ENCODE assay signal across 16 cellular contexts in genomic region chr1:24871306-24871901, GRCh38. TPM values are rescaled to one million over a fixed set of nuclear protein-coding genes. Genes with fewer than 3 reads are reported as not detected.
A peak's percentile ranks its signal among the peaks of the same experiment; 100 is the strongest.
DNase-seq lines count a peak whose midpoint lies in the region; ATAC-seq, FAIRE-seq and TF ChIP-seq lines count a peak whose summit lies in the region.
"Had no signal": no experiment of that assay in that cellular context is flagged by ENCODE, and none has a peak within 500 bp of the region (broad histone marks: within the 10 kb centered on the region; RNA-seq: fewer than 3 reads in every experiment).

No MANE protein-coding gene starts in this region.

- POLR2A ChIA-PET in GM12878 (lab: Charles Lee): no interaction called here

- BruUV-seq in GM12878 (replicated peaks; lab: Mats Ljungman, UMichigan): no TSS peak

- no peak overlapping the region for H3K27ac Mint-ChIP-seq in GM23338

- H3K27me3 ChIP-seq in GM23338 (ENCODE audit: insufficient read depth) (no peaks in the 10 kb centered on the region), GM12878 (replicated peaks in 1 of 2; ENCODE audit: control insufficient read depth in 2 of 2, insufficient read depth in 2 of 2, low read length in 1 of 2) (peaks cover 3 to 7% of the 10 kb centered on the region in 2 experiments)

- H3F3A ChIP-seq in GM23338 (replicated peaks; ENCODE audit: low read depth): no peaks in the 10 kb centered on the region

- no peaks in the 10 kb centered on the region for H3K9me3 ChIP-seq in GM12878 (replicated peaks; ENCODE audit: control insufficient read depth, insufficient read depth, low read length)
- H3K9me3 ChIP-seq: A549 had no signal

- SMC1A ChIA-PET in GM12878 (lab: Charles Lee; ENCODE audit: uncharacterized antibody, unreplicated experiment): interaction anchor here (1.0 kb wide), 1 partner anchor 22 kb away, joined by 3 read pairs; no protein-coding TSS in a partner anchor

- peaks cover 6% of the 10 kb centered on the region for H3K27me3 Mint-ChIP-seq in GM23338 (ENCODE audit: insufficient read depth, low read depth, poor library complexity)

- H3K4me1 ChIP-seq in GM23338 (ENCODE audit: insufficient read depth) (no peaks in the 10 kb centered on the region), GM12878 (ENCODE audit: control insufficient read depth, insufficient read depth, low read length) (peaks cover 7% of the 10 kb centered on the region)
- H3K4me1 ChIP-seq: A549 had no signal

- TF ChIP-seq CTCF in GM23338 (conservative IDR thresholded peaks at IDR 0.05; ENCODE audit: low read depth in 2 of 2): no peak
- no peak for TF ChIP-seq CTCF in GM12878 (IDR thresholded peaks at IDR 0.05 in 2 of 3, conservative IDR thresholded peaks at IDR 0.05 in 1 of 3; ENCODE audit: control insufficient read depth in 2 of 3, extremely low read depth in 1 of 3, insufficient read depth in 1 of 3, low read depth in 3 of 3, low read length in 3 of 3)

- H3K4me1 Mint-ChIP-seq in GM23338: peaks cover 6% of the 10 kb centered on the region; the same call in 2 of the 3 replicates

- no peak for TF ChIP-seq RAD21 in GM12878 (IDR thresholded peaks at IDR 0.05; ENCODE audit: insufficient read depth, low read depth, low read length)

- H3K9ac ChIP-seq in GM12878 (ENCODE audit: control insufficient read depth, insufficient read depth, low read length): no peak overlapping the region

- H3K9me3 Mint-ChIP-seq in GM23338: no peaks in the 10 kb centered on the region
- H3K9me3 Mint-ChIP-seq: H9 had no signal

- CTCF ChIA-PET in GM12878 (lab: Yijun Ruan, JAX): interaction anchor here (0.9 to 1.3 kb wide), 2 partner anchors 11 to 27 kb away, joined by 3 read pairs; no protein-coding TSS in a partner anchor

- H3K4me3 ChIP-seq in GM23338 (no peak overlapping the region), GM12878 (no peak overlapping the region)
- H3K4me3 ChIP-seq: A549, PC-9 had no signal

- H4K20me1 ChIP-seq in GM23338 (replicated peaks; ENCODE audit: insufficient read depth) (no peaks in the 10 kb centered on the region), GM12878 (ENCODE audit: control insufficient read depth, insufficient read depth) (no peaks in the 10 kb centered on the region)

- TF ChIP-seq EP300 in GM12878 (IDR thresholded peaks at IDR 0.05; ENCODE audit: borderline replicate concordance in 1 of 2, control insufficient read depth in 1 of 2, low read depth in 2 of 2, low read length in 2 of 2): no peak

- no peak overlapping the region for H3K4me3 Mint-ChIP-seq in GM23338
- H3K4me3 Mint-ChIP-seq: H9 had no signal

- peak overlapping the region; percentile 81; the same call in 1 of the 2 replicates for H2AFZ ChIP-seq in GM23338
- H2AFZ ChIP-seq in GM12878 (ENCODE audit: control insufficient read depth, low read depth, low read length): no peak overlapping the region
- H2AFZ ChIP-seq: PC-9 had no signal

- intact Hi-C loops in GM12878 (cut with micrococcal nuclease; ENCODE audit: unreplicated experiment) (no loop called here), left colon (cut with DNase I, micrococcal nuclease) (no loop called here)

- H3K27ac ChIP-seq in GM23338 (ENCODE audit: low read depth): no peak overlapping the region
- H3K27ac ChIP-seq in GM12878 (ENCODE audit: control insufficient read depth, insufficient read depth): no peak overlapping the region
- H3K27ac ChIP-seq: A549, PC-9 had no signal

- DNase-seq in activated effector memory CD4-positive, alpha-beta T cell treated with anti-CD3 and anti-CD28 coated beads, Interleukin-2, amount 50 U/mL, for 16 hours: peak; percentile 30
- DNase-seq in activated effector memory CD4-positive, alpha-beta T cell treated with Interleukin-2 at 50 U/mL for 16 hours: no peak
- no peak for DNase-seq in GM23338 (ENCODE audit: low spot score)
- no peak for DNase-seq in GM12878 (ENCODE audit: low read depth, low spot score)
- DNase-seq in stimulated activated CD8-positive, alpha-beta memory T cell treated with anti-CD3 and anti-CD28 coated beads, Interleukin-4, amount 100 ng/mL, for 48 hours: peak; percentile 14
- no peak for DNase-seq in left colon
- DNase-seq in effector CD8-positive, alpha-beta T cell (lab: John Stamatoyannopoulos, UW): no peak
- DNase-seq: AML-193, DMS 273 treated with DMSO at 0.1 percent for 48 hours, H9, MM.1S, NCI-H1105 treated with DMSO at 0.1 percent for 48 hours, NCI-H187, PC-9 had no signal

- RAD21 ChIA-PET in GM12878 (lab: Charles Lee; ENCODE audit: unreplicated experiment): interaction anchor here (2.1 kb wide), 1 partner anchor 27 kb away, joined by 4 read pairs; no protein-coding TSS in a partner anchor

- no peaks in the 10 kb centered on the region for H3K36me3 Mint-ChIP-seq in GM23338 (ENCODE audit: low read depth)

- H3K79me2 ChIP-seq in GM23338 (replicated peaks; ENCODE audit: insufficient read depth) (no peaks in the 10 kb centered on the region), GM12878 (ENCODE audit: control insufficient read depth, insufficient read depth, low read length) (no peaks in the 10 kb centered on the region)

- ATAC-seq in GM23338 (no peak), GM12878 (no peak), GM21447 (IDR thresholded peaks at IDR 0.05; ENCODE audit: unreplicated experiment) (no peak), left colon (no peak)
- ATAC-seq: A549 had no signal

- no peaks in the 10 kb centered on the region for H3K9me2 ChIP-seq in GM23338 (ENCODE audit: insufficient read depth)

- H3K4me2 ChIP-seq in GM23338 (no peak overlapping the region), GM12878 (ENCODE audit: control insufficient read depth, insufficient read depth) (peak overlapping the region; percentile 56; the same call in 1 of the 2 replicates)
- H3K4me2 ChIP-seq: A549, PC-9 had no signal

- FAIRE-seq in GM12878 (lab: Jason Lieb, UNC): no peak
- FAIRE-seq: A549 had no signal

- TF ChIP-seq POLR2A in GM12878 (IDR thresholded peaks at IDR 0.05; ENCODE audit: low read depth, low read length): no peak

- H3K36me3 ChIP-seq in GM23338 (ENCODE audit: insufficient read depth) (no peaks in the 10 kb centered on the region), GM12878 (ENCODE audit: control insufficient read depth in 2 of 2, insufficient read depth in 2 of 2, low read length in 1 of 2) (no peaks in the 10 kb centered on the region)

- in situ Hi-C loops in GM12878 (cut with MboI): no loop called here

- WGBS in GM12878 (ENCODE audit: insufficient coverage, insufficient replicate concordance, low lambda C conversion rate, missing lambda C conversion rate): 67% methylated on average over 11 of the region's 11 CpGs

TF ChIP-seq in GM23338, 12 proteins besides CTCF, POLR2A, EP300 and RAD21:
- TF ChIP-seq EZH2 (IDR thresholded peaks at IDR 0.05; ENCODE audit: low read depth, unreplicated experiment): no peak
- no peak for TF ChIP-seq EZH2phosphoT487 (IDR thresholded peaks at IDR 0.05; ENCODE audit: unreplicated experiment)
- no peak for TF ChIP-seq STAT1 (IDR thresholded peaks at IDR 0.05; ENCODE audit: unreplicated experiment)

TF ChIP-seq in GM12878, 131 proteins besides CTCF, POLR2A, EP300 and RAD21 (continues in another document):
- TF ChIP-seq, protein P1, sequence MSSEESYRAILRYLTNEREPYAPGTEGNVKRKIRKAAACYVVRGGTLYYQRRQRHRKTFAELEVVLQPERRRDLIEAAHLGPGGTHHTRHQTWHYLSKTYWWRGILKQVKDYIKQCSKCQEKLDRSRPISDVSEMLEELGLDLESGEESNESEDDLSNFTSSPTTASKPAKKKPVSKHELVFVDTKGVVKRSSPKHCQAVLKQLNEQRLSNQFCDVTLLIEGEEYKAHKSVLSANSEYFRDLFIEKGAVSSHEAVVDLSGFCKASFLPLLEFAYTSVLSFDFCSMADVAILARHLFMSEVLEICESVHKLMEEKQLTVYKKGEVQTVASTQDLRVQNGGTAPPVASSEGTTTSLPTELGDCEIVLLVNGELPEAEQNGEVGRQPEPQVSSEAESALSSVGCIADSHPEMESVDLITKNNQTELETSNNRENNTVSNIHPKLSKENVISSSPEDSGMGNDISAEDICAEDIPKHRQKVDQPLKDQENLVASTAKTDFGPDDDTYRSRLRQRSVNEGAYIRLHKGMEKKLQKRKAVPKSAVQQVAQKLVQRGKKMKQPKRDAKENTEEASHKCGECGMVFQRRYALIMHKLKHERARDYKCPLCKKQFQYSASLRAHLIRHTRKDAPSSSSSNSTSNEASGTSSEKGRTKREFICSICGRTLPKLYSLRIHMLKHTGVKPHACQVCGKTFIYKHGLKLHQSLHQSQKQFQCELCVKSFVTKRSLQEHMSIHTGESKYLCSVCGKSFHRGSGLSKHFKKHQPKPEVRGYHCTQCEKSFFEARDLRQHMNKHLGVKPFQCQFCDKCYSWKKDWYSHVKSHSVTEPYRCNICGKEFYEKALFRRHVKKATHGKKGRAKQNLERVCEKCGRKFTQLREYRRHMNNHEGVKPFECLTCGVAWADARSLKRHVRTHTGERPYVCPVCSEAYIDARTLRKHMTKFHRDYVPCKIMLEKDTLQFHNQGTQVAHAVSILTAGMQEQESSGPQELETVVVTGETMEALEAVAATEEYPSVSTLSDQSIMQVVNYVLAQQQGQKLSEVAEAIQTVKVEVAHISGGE (CRISPR knock-in tag; IDR thresholded peaks at IDR 0.05): no peak
- TF ChIP-seq, protein P2, sequence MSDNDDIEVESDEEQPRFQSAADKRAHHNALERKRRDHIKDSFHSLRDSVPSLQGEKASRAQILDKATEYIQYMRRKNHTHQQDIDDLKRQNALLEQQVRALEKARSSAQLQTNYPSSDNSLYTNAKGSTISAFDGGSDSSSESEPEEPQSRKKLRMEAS (IDR thresholded peaks at IDR 0.05; ENCODE audit: low read depth, low read length): no peak
- TF ChIP-seq RB1 (IDR thresholded peaks at IDR 0.05; ENCODE audit: borderline replicate concordance) (no peak), BCL11A (IDR thresholded peaks at IDR 0.05; ENCODE audit: low read depth, low read length) (no peak)

RNA-seq across cellular contexts. Expression of gene RUNX3, which starts 58.7 kb away (rescaled TPM):
- 0.12 and 0.73 TPM in 2 replicates for total RNA-seq in GM23338 (2014; rRNA removed; shearing (Covaris generic))
- 0.23 and 0.26 TPM in 2 replicates for polyA plus RNA-seq in GM23338 (2016; fragmentation: Nextera tagmentation; extraction: Ambion mirVana)
- total RNA-seq in GM12878 (2013; cell fraction: nucleolus; rRNA removed): 101 and 106 TPM in 2 replicates
- 25.8 and 33.5 TPM in 2 replicates for total RNA-seq in GM12878 (2014; rRNA removed)
- 18.4 and 19.0 TPM in 2 replicates for total RNA-seq in GM12878 (2014; rRNA removed; fragmentation: Illumina TruSeq; extraction: Trizol)
- 148 and 151 TPM in 2 replicates for total RNA-seq in GM12878 (2021)
- polyA plus RNA-seq in GM12878 (2011; ENCODE audit: low read depth): 44.1 TPM
- 15.0 and 25.8 TPM in 2 replicates for polyA plus RNA-seq in GM12878 (2011; rRNA removed)
- polyA plus RNA-seq in GM12878 (2011; cell fraction: cytosol; rRNA removed): 45.6 and 51.9 TPM in 2 replicates
- 72.8 and 112 TPM in 2 replicates for polyA plus RNA-seq in GM12878 (2011; cell fraction: nucleus; rRNA removed)
- polyA plus RNA-seq in GM12878 (2012): 91.6 and 104 TPM in 2 replicates
- 48.8 and 61.7 TPM in 2 replicates for polyA plus RNA-seq in GM12878 (2014; fragmentation: Illumina TruSeq; extraction: Trizol)
- polyA plus RNA-seq in GM12878 (2014; fragmentation: Nextera tagmentation; extraction: Ambion mirVana): 10 to 100 TPM; 21.6 to 26.3 TPM
- 64.7 and 79.6 TPM in 2 replicates for polyA plus RNA-seq in GM12878 (2014; rRNA removed)
- polyA plus RNA-seq in GM12878 (2016; fragmentation: Nextera tagmentation; extraction: Ambion mirVana): 10 to 100 TPM; 29.3 to 34.0 TPM
- polyA minus RNA-seq in GM12878 (2011; rRNA and poly(A)+ RNA removed): 20.0 and 31.7 TPM in 2 replicates
- 30.6 and 47.6 TPM in 2 replicates for polyA minus RNA-seq in GM12878 (2011; cell fraction: cytosol; rRNA and poly(A)+ RNA removed)
- 30.8 and 46.2 TPM in 2 replicates for polyA minus RNA-seq in GM12878 (2011; cell fraction: nucleus; rRNA and poly(A)+ RNA removed)
- 1 to 10 TPM; 1.6 to 5.7 TPM for total RNA-seq in left colon
- total RNA-seq: PC-9 had no signal

Comparison
In these comparisons a context has a peak if more than half of its experiments do, and no peak if none do; other contexts are left out.
1. DNase-seq: peak in activated effector memory CD4-positive, alpha-beta T cell treated with anti-CD3 and anti-CD28 coated beads, Interleukin-2, amount 50 U/mL, for 16 hours (single experiment) and stimulated activated CD8-positive, alpha-beta memory T cell treated with anti-CD3 and anti-CD28 coated beads, Interleukin-4, amount 100 ng/mL, for 48 hours (single experiment); none in activated effector memory CD4-positive, alpha-beta T cell treated with Interleukin-2 at 50 U/mL for 16 hours (single experiment), GM23338 (single experiment), GM12878 (single experiment), left colon (0 of 2) and effector CD8-positive, alpha-beta T cell (single experiment).